ENCODE assay signal across 1 cellular context in genomic region chr7:64686493-64687184, GRCh38.
TF ChIP-seq lines count a peak whose summit lies in the region.

No MANE protein-coding gene starts in this region.

TF ChIP-seq in GM12878, 131 proteins besides CTCF, POLR2A, EP300 and RAD21 (continued from another document):
- TF ChIP-seq E2F8 (IDR thresholded peaks at IDR 0.05; ENCODE audit: low read depth, partially characterized antibody) = no peak
- no peak for TF ChIP-seq KAT2A (conservative IDR thresholded peaks at IDR 0.05; ENCODE audit: control insufficient read depth, low read depth, low read length)
- TF ChIP-seq POU2F2 (IDR thresholded peaks at IDR 0.05; ENCODE audit: borderline replicate concordance, low read depth, low read length) = no peak
- TF ChIP-seq SREBF2 (IDR thresholded peaks at IDR 0.05; ENCODE audit: low read length) = no peak
- TF ChIP-seq SMAD5 (IDR thresholded peaks at IDR 0.05; ENCODE audit: low read depth) = no peak
- no peak for TF ChIP-seq ZBTB33 (IDR thresholded peaks at IDR 0.05)
- TF ChIP-seq RELB (IDR thresholded peaks at IDR 0.05; ENCODE audit: low read depth) = peak; percentile 33; the same call in 1 of the 2 replicates
- TF ChIP-seq CEBPB (IDR thresholded peaks at IDR 0.05; ENCODE audit: borderline replicate concordance in 1 of 2, low read depth in 2 of 2, low read length in 2 of 2) = no peak
- no peak for TF ChIP-seq NR2C1 (IDR thresholded peaks at IDR 0.05)
- no peak for TF ChIP-seq BRCA1 (IDR thresholded peaks at IDR 0.05; ENCODE audit: low read depth, low read length)
- TF ChIP-seq MXI1 (IDR thresholded peaks at IDR 0.05; ENCODE audit: low read depth, low read length) = no peak
- no peak for TF ChIP-seq JUNB (IDR thresholded peaks at IDR 0.05)
- TF ChIP-seq SIN3A (IDR thresholded peaks at IDR 0.05; ENCODE audit: low read depth, low read length) = no peak
- peak; percentile 62; the same call in 1 of the 2 replicates for TF ChIP-seq CBX5 (IDR thresholded peaks at IDR 0.05; ENCODE audit: low read depth)
- 0 out of 2 replicates have a peak, but pooled peaks have one; percentile 23 for TF ChIP-seq NFIC (IDR thresholded peaks at IDR 0.05; ENCODE audit: low read depth, low read length)
- TF ChIP-seq EZH2 (IDR thresholded peaks at IDR 0.05; ENCODE audit: borderline replicate concordance, control insufficient read depth, low read depth, low read length) = no peak
- no peak for TF ChIP-seq ZBTB40 (IDR thresholded peaks at IDR 0.05; ENCODE audit: borderline replicate concordance)
- no peak for TF ChIP-seq TCF12 (IDR thresholded peaks at IDR 0.05; ENCODE audit: low read depth, low read length)
- TF ChIP-seq ZBTB4 (CRISPR knock-in tag; IDR thresholded peaks at IDR 0.05) = no peak
- no peak for TF ChIP-seq BCL11A (IDR thresholded peaks at IDR 0.05; ENCODE audit: low read depth, low read length)
- peak; percentile 56; the same call in 1 of the 2 replicates for TF ChIP-seq IKZF1 (conservative IDR thresholded peaks at IDR 0.05)
- peak; percentile 41; the same call in 1 of the 2 replicates for TF ChIP-seq DPF2 (IDR thresholded peaks at IDR 0.05)
- TF ChIP-seq IKZF2 (IDR thresholded peaks at IDR 0.05) = peak; percentile 58 to 67; a peak in 2 of 4 replicates
- no peak for TF ChIP-seq BMI1 (IDR thresholded peaks at IDR 0.05; ENCODE audit: borderline replicate concordance)
- no peak for TF ChIP-seq IRF4 (IDR thresholded peaks at IDR 0.05; ENCODE audit: low read depth, low read length)
- no peak for TF ChIP-seq IRF5 (IDR thresholded peaks at IDR 0.05; ENCODE audit: borderline replicate concordance)
- TF ChIP-seq SUZ12 (IDR thresholded peaks at IDR 0.05; ENCODE audit: unreplicated experiment) = no peak
- TF ChIP-seq SREBF1 (IDR thresholded peaks at IDR 0.05; ENCODE audit: low read length) = no peak
- no peak for TF ChIP-seq TBL1XR1 (IDR thresholded peaks at IDR 0.05; ENCODE audit: low read depth, low read length)
- no peak for TF ChIP-seq FOS (IDR thresholded peaks at IDR 0.05; ENCODE audit: borderline replicate concordance, extremely low read depth, insufficient read length)
- TF ChIP-seq LARP7 (IDR thresholded peaks at IDR 0.05) = no peak
- TF ChIP-seq EED (IDR thresholded peaks at IDR 0.05; ENCODE audit: low read depth) = no peak
- no peak for TF ChIP-seq ATF2 (IDR thresholded peaks at IDR 0.05; ENCODE audit: low read length)
- TF ChIP-seq NR2C2 (IDR thresholded peaks at IDR 0.05; ENCODE audit: borderline replicate concordance, control insufficient read depth, insufficient read length, low read depth) = no peak
- TF ChIP-seq HCFC1 (IDR thresholded peaks at IDR 0.05; ENCODE audit: low read length) = no peak
- no peak for TF ChIP-seq E4F1 (IDR thresholded peaks at IDR 0.05; ENCODE audit: borderline replicate concordance, partially characterized antibody)
- no peak for TF ChIP-seq SKIL (IDR thresholded peaks at IDR 0.05; ENCODE audit: low read depth, poor library complexity, severe bottlenecking)
- TF ChIP-seq HDAC2 (IDR thresholded peaks at IDR 0.05) = no peak
- TF ChIP-seq CREB1 (IDR thresholded peaks at IDR 0.05; ENCODE audit: low read depth) = no peak
- TF ChIP-seq PML (IDR thresholded peaks at IDR 0.05; ENCODE audit: low read length) = no peak
